Comparison of ENCODE assay signal across 1 cellular context in genomic region chr10:101725296-101725695, GRCh38.
TF ChIP-seq lines count a peak whose summit lies in the region.

No MANE protein-coding gene starts in this region.

TF ChIP-seq in H1, 55 proteins besides CTCF, POLR2A, EP300 and RAD21 (continued from another document):
- no peak for TF ChIP-seq MAFK (IDR thresholded peaks at IDR 0.05; ENCODE audit: low read depth, low read length)
- no peak for TF ChIP-seq KDM1A (IDR thresholded peaks at IDR 0.05; ENCODE audit: borderline replicate concordance, low read length)
- no peak for TF ChIP-seq RNF2 (IDR thresholded peaks at IDR 0.05; ENCODE audit: borderline replicate concordance, low read depth, low read length, missing control alignments, poor library complexity, severe bottlenecking)
- no peak for TF ChIP-seq BRCA1 (IDR thresholded peaks at IDR 0.05; ENCODE audit: low read depth, low read length)
- TF ChIP-seq FOSL1 (IDR thresholded peaks at IDR 0.05; ENCODE audit: insufficient read depth, low read depth, low read length): no peak
- no peak for TF ChIP-seq TCF12 (IDR thresholded peaks at IDR 0.05; ENCODE audit: low read depth, low read length)
- no peak for TF ChIP-seq PHF8 (conservative IDR thresholded peaks at IDR 0.05; ENCODE audit: low read depth, low read length)
- no peak for TF ChIP-seq ATF3 (IDR thresholded peaks at IDR 0.05; ENCODE audit: insufficient read depth, low read depth, low read length)
- no peak for TF ChIP-seq ASH2L (IDR thresholded peaks at IDR 0.05; ENCODE audit: low read length)
- TF ChIP-seq CBX5 (IDR thresholded peaks at IDR 0.05; ENCODE audit: low read depth, low read length): no peak
